19 cellular contexts compared by ENCODE assay signal in genomic region chr11:112844530-112844929, GRCh38.
A peak's percentile ranks its signal among the peaks of the same experiment; 100 is the strongest.
DNase-seq lines count a peak whose midpoint lies in the region; ATAC-seq and TF ChIP-seq lines count a peak whose summit lies in the region.
"Had no signal": no experiment of that assay in that cellular context is flagged by ENCODE, and none has a peak within 500 bp of the region (broad histone marks: within the 10 kb centered on the region; RNA-seq: fewer than 3 reads in every experiment).

No MANE protein-coding gene starts in this region.

- no peaks in the 10 kb centered on the region for H3K36me3 ChIP-seq in SJCRH30
- H3K36me3 ChIP-seq: thoracic aorta had no signal

- no peak for TF ChIP-seq CTCF in epithelial cell of proximal tubule (conservative IDR thresholded peaks at IDR 0.05; ENCODE audit: low read depth, low read length)

- H3K4me3 ChIP-seq in SJCRH30 = no peak overlapping the region
- H3K4me3 ChIP-seq in epithelial cell of proximal tubule (ENCODE audit: low read depth, low read length) = no peak overlapping the region
- H3K4me3 ChIP-seq: coronary artery, smooth muscle cell, thoracic aorta had no signal

- peak overlapping the region; percentile 46 for H3K27ac ChIP-seq in SJCRH30
- H3K27ac ChIP-seq: coronary artery, thoracic aorta had no signal

- ATAC-seq in sciatic nerve = peak; percentile 55

- DNase-seq in SJCRH30 = peak; percentile 17 to 26
- peak; percentile 16 for DNase-seq in epithelial cell of proximal tubule (ENCODE audit: low read depth)
- peak; percentile 96 for DNase-seq in medulla oblongata (ENCODE audit: extremely low spot score)
- no peak for DNase-seq in sciatic nerve (ENCODE audit: low spot score)
- no peak for DNase-seq in MV-4-11 (lab: John Stamatoyannopoulos, UW)
- DNase-seq in DMS53 treated with DMSO at 0.1 percent for 48 hours (lab: John Stamatoyannopoulos, UW; ENCODE audit: unreplicated experiment) = no peak
- no peak for DNase-seq in activated CD4-positive, alpha-beta T cell treated with anti-CD3 and anti-CD28 coated beads for 4 hours
- no peak for DNase-seq in EL
- DNase-seq: activated CD8-positive, alpha-beta memory T cell treated with anti-CD3 and anti-CD28 coated beads, Interleukin-2, amount 50 U/mL, for 48 hours; activated naive CD4-positive, alpha-beta T cell treated with Interleukin-2 at 50 U/mL for 16 hours; AML-193; GOT3; NCI-H1048; NCI-H2029 treated with DMSO at 0.1 percent for 48 hours; NCI-H524; T1000 had no signal

- H3K9me3 ChIP-seq in SJCRH30 (replicated peaks) = no peaks in the 10 kb centered on the region
- H3K9me3 ChIP-seq: thoracic aorta had no signal

- peaks cover 10% of the 10 kb centered on the region for H3K4me1 ChIP-seq in SJCRH30

- H3K27me3 ChIP-seq in SJCRH30 = no peaks in the 10 kb centered on the region

- intact Hi-C loops in sciatic nerve (cut with DNase I) = no loop called here

Comparison
In these comparisons a context has a peak if more than half of its experiments do, and no peak if none do; other contexts are left out.
1. DNase-seq: peak in SJCRH30 (2 of 2), epithelial cell of proximal tubule (single experiment) and medulla oblongata (single experiment); none in sciatic nerve (single experiment), MV-4-11 (single experiment), DMS53 treated with DMSO at 0.1 percent for 48 hours (single experiment), activated CD4-positive, alpha-beta T cell treated with anti-CD3 and anti-CD28 coated beads for 4 hours (0 of 2) and EL (single experiment).